ENCODE assay signal across 8 cellular contexts in genomic region chr15:64379216-64379960, GRCh38. TPM values are rescaled to one million over a fixed set of nuclear protein-coding genes. Genes with fewer than 3 reads are reported as not detected.
A peak's percentile ranks its signal among the peaks of the same experiment; 100 is the strongest.
DNase-seq lines count a peak whose midpoint lies in the region; ATAC-seq and TF ChIP-seq lines count a peak whose summit lies in the region.

No MANE protein-coding gene starts in this region.

- DNase-seq in activated CD4-positive, alpha-beta T cell treated with anti-CD3 and anti-CD28 coated beads, Interleukin-2, amount 10 ng/mL, durations not matched to agents 7 days and 5 days = no peak
- no peak for DNase-seq in activated CD4-positive, alpha-beta T cell treated with anti-CD3 and anti-CD28 coated beads, Interleukin-2, amount 50 U/mL, for 48 hours
- peak; percentile 64 for DNase-seq in NCI-H524 treated with DMSO at 0.1 percent for 48 hours (lab: John Stamatoyannopoulos, UW)
- no peak for DNase-seq in mammary epithelial cell
- DNase-seq in sigmoid colon = peak; percentile 28
- no peak for DNase-seq in NAMALWA (ENCODE audit: low spot score)

- CTCF ChIA-PET in activated CD4-positive, alpha-beta T cell treated with anti-CD3 and anti-CD28 coated beads, Interleukin-2, amount 10 ng/mL, durations not matched to agents 7 days and 5 days (lab: Charles Lee) = interaction anchor here (0.6 to 1.2 kb wide), 4 partner anchors 9 to 132 kb away, joined by 3 to 5 read pairs (median 3); no protein-coding TSS in a partner anchor
- CTCF ChIA-PET in mammary epithelial cell (lab: Charles Lee; ENCODE audit: low non-redundant PET) = no interaction called here

- peaks cover 24% of the 10 kb centered on the region for H3K79me2 ChIP-seq in mammary epithelial cell (ENCODE audit: insufficient read depth, low read length)

- no peak overlapping the region for H2AFZ ChIP-seq in mammary epithelial cell (ENCODE audit: low read depth, low read length)

- peak overlapping the region; percentile 92 for H3K4me2 ChIP-seq in mammary epithelial cell (ENCODE audit: insufficient read depth, low read depth, low read length)

- H3K9me3 Mint-ChIP-seq in activated CD4-positive, alpha-beta T cell treated with anti-CD3 and anti-CD28 coated beads, Interleukin-2, amount 10 ng/mL, durations not matched to agents 7 days and 5 days = no peaks in the 10 kb centered on the region

- TF ChIP-seq POLR2A in sigmoid colon (IDR thresholded peaks at IDR 0.05) = no peak

- no peak for TF ChIP-seq EP300 in sigmoid colon (IDR thresholded peaks at IDR 0.05)

- TF ChIP-seq CTCF in mammary epithelial cell (conservative IDR thresholded peaks at IDR 0.05 in 1 of 2, IDR thresholded peaks at IDR 0.05 in 1 of 2; ENCODE audit: extremely low read depth in 1 of 2, insufficient read depth in 1 of 2, low read depth in 1 of 2, low read length in 2 of 2) (no peak), sigmoid colon (IDR thresholded peaks at IDR 0.05) (no peak)

- no peaks in the 10 kb centered on the region for H3K9me3 ChIP-seq in mammary epithelial cell (replicated peaks; ENCODE audit: insufficient read depth, low read length)
- no peaks in the 10 kb centered on the region for H3K9me3 ChIP-seq in sigmoid colon

- peak overlapping the region; percentile 37 for H3K27ac Mint-ChIP-seq in activated CD4-positive, alpha-beta T cell treated with anti-CD3 and anti-CD28 coated beads, Interleukin-2, amount 10 ng/mL, durations not matched to agents 7 days and 5 days

- POLR2A ChIA-PET in activated CD4-positive, alpha-beta T cell treated with anti-CD3 and anti-CD28 coated beads, Interleukin-2, amount 10 ng/mL, durations not matched to agents 7 days and 5 days (lab: Charles Lee) = no interaction called here

- H3K27ac ChIP-seq in mammary epithelial cell (ENCODE audit: insufficient read depth, low read depth, low read length) (no peak overlapping the region), sigmoid colon (no peak overlapping the region)

- dilution Hi-C loops in mammary epithelial cell (cut with HindIII; ENCODE audit: low sequenced_read_pairs) = no loop called here

- H3K36me3 Mint-ChIP-seq in activated CD4-positive, alpha-beta T cell treated with anti-CD3 and anti-CD28 coated beads, Interleukin-2, amount 10 ng/mL, durations not matched to agents 7 days and 5 days (ENCODE audit: low read depth) = peaks cover 16% of the 10 kb centered on the region

- intact Hi-C loops in mammary epithelial cell (cut with micrococcal nuclease) (no loop called here), sigmoid colon (cut with DNase I) (no loop called here)

- no peaks in the 10 kb centered on the region for H4K20me1 ChIP-seq in mammary epithelial cell (ENCODE audit: insufficient read depth, low read length)

- no peak overlapping the region for H3K9ac ChIP-seq in mammary epithelial cell (ENCODE audit: insufficient read depth, low read length)

- ATAC-seq in GM21737 (IDR thresholded peaks at IDR 0.05; ENCODE audit: unreplicated experiment) = no peak
- no peak for ATAC-seq in HG02798 (IDR thresholded peaks at IDR 0.05; ENCODE audit: poor library complexity, unreplicated experiment)

- in situ Hi-C loops in mammary epithelial cell (cut with MboI; ENCODE audit: low sequenced_read_pairs in 2 of 2) = no loop called here

- no TSS peak for BruUV-seq in mammary epithelial cell (replicated peaks; lab: Mats Ljungman, UMichigan)

- no peaks in the 10 kb centered on the region for H3K27me3 Mint-ChIP-seq in activated CD4-positive, alpha-beta T cell treated with anti-CD3 and anti-CD28 coated beads, Interleukin-2, amount 10 ng/mL, durations not matched to agents 7 days and 5 days

- 69% methylated on average over 9 of the region's 9 CpGs for WGBS in mammary epithelial cell (ENCODE audit: low coverage, missing lambda C conversion rate)
- WGBS in sigmoid colon, 2 donors = 76% methylated on average over 9 of the region's 9 CpGs

- H3K36me3 ChIP-seq in mammary epithelial cell (ENCODE audit: insufficient read depth, low read length) (peaks cover 9% of the 10 kb centered on the region), sigmoid colon (no peaks in the 10 kb centered on the region)

- peak overlapping the region in 2 of 3 experiments; percentile 37 to 73 for H3K4me3 ChIP-seq in mammary epithelial cell (replicated peaks in 1 of 3; ENCODE audit: insufficient read depth in 1 of 3, low read depth in 2 of 3, low read length in 3 of 3)
- H3K4me3 ChIP-seq in sigmoid colon = no peak overlapping the region

- peaks cover 42% of the 10 kb centered on the region for H3K4me1 Mint-ChIP-seq in activated CD4-positive, alpha-beta T cell treated with anti-CD3 and anti-CD28 coated beads, Interleukin-2, amount 10 ng/mL, durations not matched to agents 7 days and 5 days

- H3K27me3 ChIP-seq in mammary epithelial cell (ENCODE audit: insufficient read depth, low read length) = no peaks in the 10 kb centered on the region
- H3K27me3 ChIP-seq in sigmoid colon = no peaks in the 10 kb centered on the region

- peak overlapping the region; percentile 83 for H3K4me3 Mint-ChIP-seq in activated CD4-positive, alpha-beta T cell treated with anti-CD3 and anti-CD28 coated beads, Interleukin-2, amount 10 ng/mL, durations not matched to agents 7 days and 5 days

- H3K4me1 ChIP-seq in mammary epithelial cell (ENCODE audit: insufficient read depth, low read length) (peaks cover 6% of the 10 kb centered on the region), sigmoid colon (peaks cover 0 to 14% (median 9%) of the 10 kb centered on the region in 4 donors)

RNA-seq across cellular contexts. Expression of gene PCLAF, which starts 1.9 kb away (rescaled TPM):
- total RNA-seq in activated CD4-positive, alpha-beta T cell treated with anti-CD3 and anti-CD28 coated beads, Interleukin-2, amount 10 ng/mL, durations not matched to agents 7 days and 5 days = 100 to 1,000 TPM; 114 to 121 TPM
- total RNA-seq in mammary epithelial cell = 10 to 100 TPM in 1 of 2 donors, 1 to 10 TPM in 1; 4.7 to 26.3 TPM
- polyA plus RNA-seq in mammary epithelial cell = 96.3 TPM
- polyA minus RNA-seq in mammary epithelial cell = 86.4 TPM
- total RNA-seq in sigmoid colon = 1 to 10 TPM in 3 of 4 donors, not detected in 1; 1.1 to 3.9 (median 1.7) TPM
- 10 to 100 TPM in 2 of 3 donors, 1 to 10 TPM in 1; 9.0 to 83.0 (median 40.2) TPM for polyA plus RNA-seq in sigmoid colon

RNA-seq across cellular contexts. Expression of gene TRIP4, which starts 8.2 kb away (rescaled TPM):
- total RNA-seq in activated CD4-positive, alpha-beta T cell treated with anti-CD3 and anti-CD28 coated beads, Interleukin-2, amount 10 ng/mL, durations not matched to agents 7 days and 5 days = 10 to 100 TPM; 22.1 to 29.8 TPM
- total RNA-seq in mammary epithelial cell = 10 to 100 TPM; 15.3 to 28.4 TPM
- polyA plus RNA-seq in mammary epithelial cell = 14.0 TPM
- 15.3 TPM for polyA minus RNA-seq in mammary epithelial cell
- total RNA-seq in sigmoid colon = 10 to 100 TPM; 11.0 to 26.6 (median 12.2) TPM
- 10 to 100 TPM; 22.6 to 48.3 (median 47.4) TPM for polyA plus RNA-seq in sigmoid colon

RNA-seq across cellular contexts. Expression of gene CSNK1G1, which starts 23.4 kb away (rescaled TPM):
- total RNA-seq in activated CD4-positive, alpha-beta T cell treated with anti-CD3 and anti-CD28 coated beads, Interleukin-2, amount 10 ng/mL, durations not matched to agents 7 days and 5 days = 10 to 100 TPM; 24.6 to 30.4 TPM
- 10 to 100 TPM; 43.9 to 61.0 TPM for total RNA-seq in mammary epithelial cell
- polyA plus RNA-seq in mammary epithelial cell = 19.7 TPM
- polyA minus RNA-seq in mammary epithelial cell = 30.5 TPM
- 10 to 100 TPM in 2 of 4 donors, 1 to 10 TPM in 2; 7.8 to 24.3 (median 14.5) TPM for total RNA-seq in sigmoid colon
- 1 to 10 TPM; 3.0 to 6.8 (median 4.9) TPM for polyA plus RNA-seq in sigmoid colon

Comparison
In these comparisons a context has a peak if more than half of its experiments do, and no peak if none do; other contexts are left out.
1. DNase-seq: peak in NCI-H524 treated with DMSO at 0.1 percent for 48 hours (single experiment) and sigmoid colon (single experiment); none in activated CD4-positive, alpha-beta T cell treated with anti-CD3 and anti-CD28 coated beads, Interleukin-2, amount 10 ng/mL, durations not matched to agents 7 days and 5 days (single experiment), activated CD4-positive, alpha-beta T cell treated with anti-CD3 and anti-CD28 coated beads, Interleukin-2, amount 50 U/mL, for 48 hours (0 of 2), mammary epithelial cell (single experiment) and NAMALWA (single experiment).
2. H3K4me3 ChIP-seq: peak in mammary epithelial cell (2 of 3); none in sigmoid colon (0 of 4).
3. RNA of gene PCLAF, which starts 1.9 kb away (total RNA-seq): 114 to 121 TPM in activated CD4-positive, alpha-beta T cell treated with anti-CD3 and anti-CD28 coated beads, Interleukin-2, amount 10 ng/mL, durations not matched to agents 7 days and 5 days; 4.7 to 26.3 TPM in mammary epithelial cell and 1.1 to 3.9 TPM in sigmoid colon; every median in the first group is over 4 times any median in the second.